ENCODE assay signal across 10 cellular contexts in the genomic region with DNA sequence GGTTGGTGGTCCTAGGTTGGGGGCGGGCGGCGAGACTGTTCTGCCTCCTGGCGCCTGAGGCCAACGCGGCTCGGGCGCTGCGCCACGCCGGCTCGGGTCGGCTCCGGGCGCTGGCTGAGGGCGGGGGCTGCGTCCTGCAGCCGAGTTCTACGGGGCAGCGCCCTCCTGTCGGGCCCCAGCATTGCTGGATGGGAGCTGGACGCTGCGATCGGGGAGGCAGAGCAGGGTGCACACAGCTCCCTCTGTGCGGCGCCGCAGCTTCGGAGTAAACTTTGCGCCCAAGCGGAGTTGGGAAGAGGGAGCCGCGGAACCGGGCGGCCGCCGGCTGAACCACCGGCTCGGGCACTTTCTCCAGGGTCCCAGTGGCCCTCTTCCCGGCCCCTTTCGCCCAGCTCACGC. TPM values are rescaled to one million over a fixed set of nuclear protein-coding genes. Genes with fewer than 3 reads are reported as not detected.
DNase-seq lines count a peak whose midpoint lies in the region; ATAC-seq, FAIRE-seq and TF ChIP-seq lines count a peak whose summit lies in the region.
"Had no signal": no experiment of that assay in that cellular context is flagged by ENCODE, and none has a peak within 500 bp of the region (broad histone marks: within the 10 kb centered on the region; RNA-seq: fewer than 3 reads in every experiment).

No MANE protein-coding gene starts in this region.

- no peaks in the 10 kb centered on the region for H3K36me3 ChIP-seq in kidney (ENCODE audit: control insufficient read depth in 1 of 2, insufficient read depth in 2 of 2, low read length in 2 of 2)
- H3K36me3 ChIP-seq in suprapubic skin: no peaks in the 10 kb centered on the region

- DNase-seq in NCI-H1694 treated with DMSO at 0.1 percent for 48 hours (lab: John Stamatoyannopoulos, UW) (peak; percentile 17), NCI-H1694 (lab: John Stamatoyannopoulos, UW) (no peak), astrocyte of the spinal cord (ENCODE audit: low read depth, low spot score) (peak; percentile 33), kidney (peak; percentile 70), suprapubic skin (ENCODE audit: low spot score in 2 of 2) (no peak), NCI-H187 (lab: John Stamatoyannopoulos, UW) (no peak)
- DNase-seq: CD4-positive, CD25-positive, alpha-beta regulatory T cell had no signal

- 0% methylated on average over 4 of the region's 41 CpGs for WGBS in suprapubic skin

- no peak overlapping the region for H3K9ac ChIP-seq in kidney (ENCODE audit: low read length in 2 of 2)

- TF ChIP-seq CTCF in astrocyte of the spinal cord (IDR thresholded peaks at IDR 0.05; ENCODE audit: low read depth, low read length): no peak
- no peak for TF ChIP-seq CTCF in kidney (IDR thresholded peaks at IDR 0.05; ENCODE audit: borderline replicate concordance, extremely low read depth, insufficient read depth)
- TF ChIP-seq CTCF in suprapubic skin (IDR thresholded peaks at IDR 0.05): no peak

- peak overlapping the region; percentile 29 for H3K4me3 ChIP-seq in astrocyte of the spinal cord (ENCODE audit: low read depth, low read length)
- H3K4me3 ChIP-seq in kidney (ENCODE audit: low read length in 2 of 2): peak overlapping the region; percentile 24 to 66
- peak overlapping the region; percentile 65 for H3K4me3 ChIP-seq in suprapubic skin

- H3K27me3 ChIP-seq in suprapubic skin: peaks cover 97% of the 10 kb centered on the region

- TF ChIP-seq EP300 in suprapubic skin (IDR thresholded peaks at IDR 0.05): no peak

- intact Hi-C loops in kidney (cut with DNase I): no loop called here

- FAIRE-seq in kidney (lab: Jason Lieb, UNC): no peak

- H3K9me3 ChIP-seq in kidney (ENCODE audit: control insufficient read depth in 1 of 2, low read length in 2 of 2) (no peaks in the 10 kb centered on the region), suprapubic skin (no peaks in the 10 kb centered on the region)

- peaks cover 0 to 18% of the 10 kb centered on the region in 2 donors for H3K4me1 ChIP-seq in kidney (ENCODE audit: control insufficient read depth in 1 of 2, insufficient read depth in 1 of 2, low read depth in 1 of 2, low read length in 2 of 2)
- peaks cover 45% of the 10 kb centered on the region for H3K4me1 ChIP-seq in suprapubic skin

- in situ Hi-C loops in astrocyte of the spinal cord (cut with HindIII; ENCODE audit: low sequenced_read_pairs): no loop called here

- ATAC-seq in HG03135 (IDR thresholded peaks at IDR 0.05; ENCODE audit: unreplicated experiment) (no peak), GM21528 (IDR thresholded peaks at IDR 0.05; ENCODE audit: low FRiP score, unreplicated experiment) (no peak)

- no peak for TF ChIP-seq POLR2A in suprapubic skin (IDR thresholded peaks at IDR 0.05)

- H3K27ac ChIP-seq in kidney (ENCODE audit: low read depth in 2 of 2, low read length in 2 of 2) (no peak overlapping the region), suprapubic skin (peak overlapping the region; percentile 27)
- H3K27ac ChIP-seq: VCaP had no signal

RNA-seq across cellular contexts. Expression of gene PRDM6, which starts 0.5 kb away (rescaled TPM):
- total RNA-seq in kidney (1.4 TPM), suprapubic skin (under 1 TPM; 0.08 to 0.64 (median 0.33) TPM)
- 1.5 TPM for polyA plus RNA-seq in kidney (ENCODE audit: insufficient read depth, low read depth, low replicate concordance)
- total RNA-seq: CD4-positive, CD25-positive, alpha-beta regulatory T cell had no signal
- polyA plus RNA-seq: CD4-positive, CD25-positive, alpha-beta regulatory T cell had no signal

RNA-seq across cellular contexts. Expression of gene PPIC, which starts 53.0 kb away (rescaled TPM):
- total RNA-seq in kidney: 46.1 TPM
- polyA plus RNA-seq in kidney (ENCODE audit: insufficient read depth, low read depth, low replicate concordance): 49.5 TPM
- total RNA-seq in suprapubic skin: 10 to 100 TPM in 2 of 4 donors, 1 to 10 TPM in 2; 8.9 to 25.3 (median 10.9) TPM
- total RNA-seq: CD4-positive, CD25-positive, alpha-beta regulatory T cell had no signal
- polyA plus RNA-seq: CD4-positive, CD25-positive, alpha-beta regulatory T cell had no signal

Comparison
In these comparisons a context has a peak if more than half of its experiments do, and no peak if none do; other contexts are left out.
1. DNase-seq: peak in NCI-H1694 treated with DMSO at 0.1 percent for 48 hours (single experiment), astrocyte of the spinal cord (single experiment) and kidney (single experiment); none in NCI-H1694 (single experiment), suprapubic skin (0 of 2) and NCI-H187 (0 of 2).
2. Peak in every context shown above with its lines, with median percentiles within 50 percentile points of each other: H3K4me3 ChIP-seq.